15 cellular contexts compared by ENCODE assay signal in genomic region chr3:117630469-117630868, GRCh38.
DNase-seq lines count a peak whose midpoint lies in the region; ATAC-seq, FAIRE-seq and TF ChIP-seq lines count a peak whose summit lies in the region.
"Had no signal": no experiment of that assay in that cellular context is flagged by ENCODE, and none has a peak within 500 bp of the region (broad histone marks: within the 10 kb centered on the region; RNA-seq: fewer than 3 reads in every experiment).

No MANE protein-coding gene starts in this region.

- CTCF ChIA-PET in HepG2 (lab: Yijun Ruan, JAX; ENCODE audit: low intra/inter-chr PET ratio, low total read pairs), result no interaction called here

- intact Hi-C loops in HepG2 (cut with micrococcal nuclease; ENCODE audit: unreplicated experiment), result no loop called here

- H3K4me1 ChIP-seq in HepG2 (ENCODE audit: insufficient read depth, low read length), result no peaks in the 10 kb centered on the region
- H3K4me1 ChIP-seq: Caco-2, pancreas, upper lobe of right lung had no signal

- no peaks in the 10 kb centered on the region for H3K36me3 ChIP-seq in HepG2 (replicated peaks in 1 of 2; ENCODE audit: control insufficient read depth in 1 of 2, insufficient read depth in 2 of 2, low read length in 2 of 2)
- H3K36me3 ChIP-seq: pancreas, upper lobe of right lung had no signal

- BruUV-seq in HepG2 (replicated peaks; lab: Mats Ljungman, UMichigan), result no TSS peak

- no peaks in the 10 kb centered on the region for H3K79me2 ChIP-seq in HepG2 (ENCODE audit: insufficient read depth, low read length)

- POLR2A ChIA-PET in HepG2 (lab: Yijun Ruan, JAX), result no interaction called here

- no peak overlapping the region for H2AFZ ChIP-seq in HepG2 (ENCODE audit: low read length)

- ATAC-seq in GM18517 (IDR thresholded peaks at IDR 0.05; ENCODE audit: unreplicated experiment) (peak; percentile 67), GM21390 (IDR thresholded peaks at IDR 0.05; ENCODE audit: unreplicated experiment) (peak; percentile 68), HG02943 (IDR thresholded peaks at IDR 0.05; ENCODE audit: low read depth, unreplicated experiment) (peak; percentile 54), HG03565 (IDR thresholded peaks at IDR 0.05; ENCODE audit: unreplicated experiment) (peak; percentile 57), HepG2 (no peak)
- ATAC-seq: pancreas, upper lobe of right lung had no signal

- H3K4me3 ChIP-seq in coronary artery (no peak overlapping the region), HepG2 (replicated peaks in 1 of 3; ENCODE audit: insufficient read depth in 1 of 3, low read depth in 2 of 3, low read length in 3 of 3) (no peak overlapping the region)
- H3K4me3 ChIP-seq: pancreas, upper lobe of right lung had no signal

- DNase-seq in GM20000 (ENCODE audit: low spot score) (no peak), coronary artery (ENCODE audit: low spot score) (no peak), GM19240 (ENCODE audit: insufficient read length, low spot score) (no peak), HepG2 (ENCODE audit: low spot score) (no peak)
- DNase-seq: ACHN; activated CD4-positive, alpha-beta T cell treated with anti-CD3 and anti-CD28 coated beads for 1 hour; activated T-cell treated with anti-CD3 and anti-CD28 coated beads, Interleukin-2, amount 50 U/mL, for 48 hours; aorta; Caco-2; upper lobe of right lung had no signal

- TF ChIP-seq POLR2A in HepG2 (IDR thresholded peaks at IDR 0.05; ENCODE audit: insufficient read depth in 1 of 2, low read depth in 2 of 2, low read length in 2 of 2), result no peak

- FAIRE-seq in HepG2 (lab: Jason Lieb, UNC), result no peak
- FAIRE-seq: pancreas had no signal

- H4K20me1 ChIP-seq in HepG2 (ENCODE audit: insufficient read depth, low read length), result no peaks in the 10 kb centered on the region

- TF ChIP-seq RAD21 in HepG2 (CRISPR knock-in tag; IDR thresholded peaks at IDR 0.05), result no peak

- H3K27me3 ChIP-seq in HepG2 (ENCODE audit: control insufficient read depth in 1 of 2, insufficient read depth in 2 of 2, low read length in 2 of 2), result no peaks in the 10 kb centered on the region; a peak in 1 of 5 replicates
- H3K27me3 ChIP-seq: pancreas, upper lobe of right lung had no signal

- in situ Hi-C loops in HepG2 (cut with HindIII; ENCODE audit: extremely low pct_ligation_motif_present, low pct_unique_long_range_greater_than_20kb), result no loop called here

- H3K9me3 ChIP-seq in HepG2 (ENCODE audit: low read length), result no peaks in the 10 kb centered on the region
- H3K9me3 ChIP-seq: Caco-2, pancreas, upper lobe of right lung had no signal

- no peak for TF ChIP-seq CTCF in GM20000 (IDR thresholded peaks at IDR 0.05; ENCODE audit: extremely low read depth, missing control alignments)
- no peak for TF ChIP-seq CTCF in coronary artery (IDR thresholded peaks at IDR 0.05)
- no peak for TF ChIP-seq CTCF in HepG2 (CRISPR knock-in tag; IDR thresholded peaks at IDR 0.05)

- H3K4me2 ChIP-seq in HepG2 (ENCODE audit: low read depth, low read length), result no peak overlapping the region

- TF ChIP-seq EP300 in HepG2 (IDR thresholded peaks at IDR 0.05; ENCODE audit: low read depth in 2 of 2, low read length in 2 of 2) (no peak), HepG2 (CRISPR knock-in tag; IDR thresholded peaks at IDR 0.05; ENCODE audit: borderline replicate concordance) (no peak)

- no peak overlapping the region for H3K9ac ChIP-seq in HepG2 (ENCODE audit: insufficient read depth, low read depth, low read length)

- no peak overlapping the region for H3K27ac ChIP-seq in coronary artery
- no peak overlapping the region for H3K27ac ChIP-seq in HepG2 (ENCODE audit: extremely low read length, insufficient read depth, low read length)
- H3K27ac ChIP-seq: pancreas, upper lobe of right lung had no signal

TF ChIP-seq in HepG2, 621 proteins besides CTCF, POLR2A, EP300 and RAD21:
- TF ChIP-seq ZBTB4 (CRISPR knock-in tag; IDR thresholded peaks at IDR 0.05; ENCODE audit: borderline replicate concordance) (no peak), KLF11 (CRISPR knock-in tag; IDR thresholded peaks at IDR 0.05) (no peak), REL (CRISPR knock-in tag; conservative IDR thresholded peaks at IDR 0.05) (no peak), ZNF253 (CRISPR knock-in tag; IDR thresholded peaks at IDR 0.05; ENCODE audit: borderline replicate concordance) (no peak), ZNF33A (CRISPR knock-in tag; IDR thresholded peaks at IDR 0.05; ENCODE audit: borderline replicate concordance) (no peak), GABPA (IDR thresholded peaks at IDR 0.05; ENCODE audit: low read depth, low read length) (no peak), GABPA (CRISPR knock-in tag; IDR thresholded peaks at IDR 0.05; ENCODE audit: low read depth) (no peak), MAFK (conservative IDR thresholded peaks at IDR 0.05 in 1 of 2, IDR thresholded peaks at IDR 0.05 in 1 of 2; ENCODE audit: low read length in 2 of 2) (no peak), HINFP (CRISPR knock-in tag; IDR thresholded peaks at IDR 0.05; ENCODE audit: low read depth) (no peak)
